Comparison of ENCODE assay signal across 2 cellular contexts in the genomic region with DNA sequence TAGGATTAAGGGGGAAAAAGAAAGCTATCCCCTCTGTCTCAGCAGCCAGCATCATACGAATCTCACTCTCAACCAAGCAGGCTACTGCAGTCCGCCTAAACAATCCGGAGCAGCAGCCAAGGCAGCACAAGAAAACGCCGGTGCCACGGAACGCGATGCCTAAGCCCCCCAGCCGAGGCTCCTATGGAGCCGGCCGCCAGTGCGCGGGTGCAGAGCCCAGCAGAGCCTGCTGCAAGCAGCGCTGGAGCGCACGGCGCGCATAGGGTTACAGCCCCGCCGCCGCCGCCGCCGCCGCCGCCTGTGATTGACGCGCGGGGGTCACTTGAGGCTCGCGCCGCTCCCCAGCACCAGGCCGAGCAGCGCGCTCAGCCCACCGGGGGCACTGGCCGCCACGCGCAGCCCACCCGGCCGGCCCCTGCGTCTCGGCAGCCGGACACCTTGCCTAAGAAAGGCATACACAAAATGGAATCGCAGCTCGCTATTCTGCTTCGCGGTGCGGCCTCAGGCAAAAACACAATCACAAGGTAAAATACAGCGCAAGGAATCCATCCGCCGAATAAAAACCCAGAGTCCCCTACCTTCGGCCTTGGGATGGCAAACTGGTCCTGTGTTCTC.
TF ChIP-seq lines count a peak whose summit lies in the region.

No MANE protein-coding gene starts in this region.

TF ChIP-seq in IMR-90, 13 proteins besides CTCF, POLR2A, EP300 and RAD21:
- TF ChIP-seq MAFK (IDR thresholded peaks at IDR 0.05; ENCODE audit: low read depth, low read length) (no peak), CHD1 (IDR thresholded peaks at IDR 0.05; ENCODE audit: low read depth, low read length) (no peak), RFX5 (IDR thresholded peaks at IDR 0.05; ENCODE audit: low read depth, low read length) (no peak), MAZ (IDR thresholded peaks at IDR 0.05; ENCODE audit: borderline replicate concordance, low read depth, low read length) (no peak)
- TF ChIP-seq, protein P1, sequence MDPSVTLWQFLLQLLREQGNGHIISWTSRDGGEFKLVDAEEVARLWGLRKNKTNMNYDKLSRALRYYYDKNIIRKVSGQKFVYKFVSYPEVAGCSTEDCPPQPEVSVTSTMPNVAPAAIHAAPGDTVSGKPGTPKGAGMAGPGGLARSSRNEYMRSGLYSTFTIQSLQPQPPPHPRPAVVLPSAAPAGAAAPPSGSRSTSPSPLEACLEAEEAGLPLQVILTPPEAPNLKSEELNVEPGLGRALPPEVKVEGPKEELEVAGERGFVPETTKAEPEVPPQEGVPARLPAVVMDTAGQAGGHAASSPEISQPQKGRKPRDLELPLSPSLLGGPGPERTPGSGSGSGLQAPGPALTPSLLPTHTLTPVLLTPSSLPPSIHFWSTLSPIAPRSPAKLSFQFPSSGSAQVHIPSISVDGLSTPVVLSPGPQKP (IDR thresholded peaks at IDR 0.05; ENCODE audit: borderline replicate concordance, low read depth, low read length) = no peak

TF ChIP-seq in HepG2, 621 proteins besides CTCF, POLR2A, EP300 and RAD21:
- TF ChIP-seq ZNF652 (CRISPR knock-in tag; IDR thresholded peaks at IDR 0.05; ENCODE audit: borderline replicate concordance, low read depth) (0 out of 2 replicates have a peak, but pooled peaks have one; percentile 43), GFI1 (CRISPR knock-in tag; IDR thresholded peaks at IDR 0.05; ENCODE audit: borderline replicate concordance) (no peak), MTF2 (CRISPR knock-in tag; IDR thresholded peaks at IDR 0.05; ENCODE audit: borderline replicate concordance) (no peak)
